ENCODE assay signal across 10 cellular contexts in the genomic region with DNA sequence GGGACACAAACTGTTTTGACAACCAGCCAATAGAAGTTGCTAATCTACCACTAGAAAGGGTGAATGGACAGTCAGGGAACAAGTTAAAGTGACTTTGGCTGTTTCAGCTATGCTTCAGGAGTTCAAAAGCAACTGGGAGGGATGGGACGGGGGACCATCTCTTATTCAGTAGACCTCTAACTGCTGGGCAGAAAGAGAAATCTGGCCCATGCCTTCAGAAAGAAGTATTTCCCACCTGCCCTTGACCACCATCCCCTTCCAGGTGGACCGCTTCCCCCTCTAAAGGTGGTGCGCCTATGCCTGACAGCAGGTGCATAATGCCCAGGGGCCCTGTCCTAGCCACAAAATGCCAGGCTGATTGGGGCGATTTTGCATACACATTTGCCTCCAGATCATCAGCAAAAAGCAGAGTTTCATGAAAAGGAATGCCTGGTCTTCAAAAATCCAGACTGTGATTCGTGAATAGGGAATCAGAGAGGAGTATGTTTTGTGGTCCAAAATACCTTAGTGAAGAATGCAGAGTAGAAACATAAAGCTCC. TPM values are rescaled to one million over a fixed set of nuclear protein-coding genes. Genes with fewer than 3 reads are reported as not detected.
DNase-seq lines count a peak whose midpoint lies in the region; TF ChIP-seq lines count a peak whose summit lies in the region.
"Had no signal": no experiment of that assay in that cellular context is flagged by ENCODE, and none has a peak within 500 bp of the region (broad histone marks: within the 10 kb centered on the region; RNA-seq: fewer than 3 reads in every experiment).

No MANE protein-coding gene starts in this region.

- no peaks in the 10 kb centered on the region for H3F3A ChIP-seq in Loucy (ENCODE audit: low read depth)

- peak overlapping the region; percentile 79 to 100 (median 92) for H3K27ac Mint-ChIP-seq in CD4-positive, alpha-beta memory T cell
- H3K27ac Mint-ChIP-seq in glutamatergic neuron (ENCODE audit: unreplicated experiment) = no peak overlapping the region

- no peaks in the 10 kb centered on the region for H3K9me3 Mint-ChIP-seq in CD4-positive, alpha-beta memory T cell
- no peaks in the 10 kb centered on the region for H3K9me3 Mint-ChIP-seq in glutamatergic neuron (ENCODE audit: unreplicated experiment)

- POLR2A ChIA-PET in CD4-positive, alpha-beta memory T cell (lab: Charles Lee; ENCODE audit: partially characterized antibody) = interaction anchor here (0.9 to 4.7 kb wide), 11 partner anchors 15 to 99 kb away, joined by 3 to 36 read pairs (median 4); no protein-coding TSS in a partner anchor

- no peak for DNase-seq in CD4-positive, alpha-beta memory T cell
- DNase-seq in pons (ENCODE audit: low spot score) (peak; percentile 36), hippocampal formation (lab: John Stamatoyannopoulos, UW) (no peak), HK-2 (ENCODE audit: unreplicated experiment) (no peak), glutamatergic neuron (no peak)
- DNase-seq in stimulated activated CD4-positive, alpha-beta T cell treated with anti-CD3 and anti-CD28 coated beads, Interleukin-4, amount 100 ng/mL, for 24 hours = no peak
- DNase-seq: dermis blood vessel endothelial cell, NCI-H187 treated with DMSO at 0.1 percent for 48 hours had no signal

- H3K27me3 Mint-ChIP-seq in CD4-positive, alpha-beta memory T cell = no peaks in the 10 kb centered on the region
- H3K27me3 Mint-ChIP-seq in glutamatergic neuron (ENCODE audit: unreplicated experiment) = peaks cover 6% of the 10 kb centered on the region

- H3K4me3 ChIP-seq in CD4-positive, alpha-beta memory T cell (ENCODE audit: low read length in 2 of 2) = peak overlapping the region; percentile 77 to 95
- H3K4me3 ChIP-seq in Loucy (ENCODE audit: low read length, poor library complexity, severe bottlenecking) (peak overlapping the region; percentile 96), duodenal mucosa (ENCODE audit: low read depth in 1 of 2, low read length in 2 of 2) (peak overlapping the region; percentile 24 to 45)

- H2AFZ ChIP-seq in Loucy (ENCODE audit: low read length) = no peak overlapping the region

- intact Hi-C loops in CD4-positive, alpha-beta memory T cell (cut with micrococcal nuclease) = no loop called here

- no peaks in the 10 kb centered on the region for H3K9me3 ChIP-seq in CD4-positive, alpha-beta memory T cell (ENCODE audit: control insufficient read depth in 1 of 2, low read length in 2 of 2)
- H3K9me3 ChIP-seq in Loucy (ENCODE audit: insufficient read depth, low read depth, low read length) (no peaks in the 10 kb centered on the region), duodenal mucosa (ENCODE audit: control insufficient read depth in 1 of 2, low read length in 2 of 2) (no peaks in the 10 kb centered on the region)

- peaks cover 69% of the 10 kb centered on the region for H4K20me1 ChIP-seq in Loucy (ENCODE audit: insufficient read depth, low read length, poor library complexity, severe bottlenecking)

- H3K9me2 ChIP-seq in Loucy (replicated peaks; ENCODE audit: low read depth, low read length) = no peaks in the 10 kb centered on the region

- H3K79me2 ChIP-seq in Loucy (ENCODE audit: insufficient read depth, low read length) = peaks cover 100% of the 10 kb centered on the region

- peak overlapping the region; percentile 90 to 99 (median 96) for H3K4me3 Mint-ChIP-seq in CD4-positive, alpha-beta memory T cell
- H3K4me3 Mint-ChIP-seq in glutamatergic neuron (ENCODE audit: unreplicated experiment) = no peak overlapping the region

- H3K4me1 ChIP-seq in CD4-positive, alpha-beta memory T cell (ENCODE audit: insufficient read depth, low read length) = peaks cover 54% of the 10 kb centered on the region
- peaks cover 66% of the 10 kb centered on the region for H3K4me1 ChIP-seq in Loucy (ENCODE audit: insufficient read depth, low read length, poor library complexity, severe bottlenecking)
- peaks cover 38 to 39% of the 10 kb centered on the region in 2 donors for H3K4me1 ChIP-seq in duodenal mucosa (ENCODE audit: control insufficient read depth in 1 of 2, insufficient read depth in 2 of 2, low read length in 2 of 2)

- CTCF ChIA-PET in CD4-positive, alpha-beta memory T cell (lab: Charles Lee; ENCODE audit: partially characterized antibody) = interaction anchor here (0.8 to 3.2 kb wide), 12 partner anchors 22 to 108 kb away, joined by 3 to 13 read pairs (median 4); no protein-coding TSS in a partner anchor

- H3K9ac ChIP-seq in Loucy (ENCODE audit: low read depth, low read length, poor library complexity, severe bottlenecking) (peak overlapping the region; percentile 99), duodenal mucosa (ENCODE audit: low read depth in 1 of 2, low read length in 2 of 2) (peak overlapping the region; percentile 0 to 43)

- peak overlapping the region; percentile 85 for H3K27ac ChIP-seq in CD4-positive, alpha-beta memory T cell (ENCODE audit: low read depth, low read length)
- peak overlapping the region; percentile 11 for H3K27ac ChIP-seq in duodenal mucosa (ENCODE audit: low read depth, low read length)

- no peaks in the 10 kb centered on the region for H3K27me3 ChIP-seq in CD4-positive, alpha-beta memory T cell (ENCODE audit: insufficient read depth, low read length)
- H3K27me3 ChIP-seq in Loucy (ENCODE audit: insufficient read depth, low read length, poor library complexity, severe bottlenecking) = no peaks in the 10 kb centered on the region
- no peaks in the 10 kb centered on the region for H3K27me3 ChIP-seq in duodenal mucosa (ENCODE audit: control insufficient read depth in 1 of 2, insufficient read depth in 2 of 2, low read length in 2 of 2)

- TF ChIP-seq CTCF in Loucy (conservative IDR thresholded peaks at IDR 0.05; ENCODE audit: low read length) (no peak), glutamatergic neuron (IDR thresholded peaks at IDR 0.05; ENCODE audit: partially characterized antibody, unreplicated experiment) (no peak)

- H3K4me1 Mint-ChIP-seq in CD4-positive, alpha-beta memory T cell = peaks cover 25 to 71% (median 43%) of the 10 kb centered on the region in 4 donors
- H3K4me1 Mint-ChIP-seq in glutamatergic neuron (ENCODE audit: low read depth, unreplicated experiment) = no peaks in the 10 kb centered on the region

- peaks cover 12% of the 10 kb centered on the region for H3K36me3 ChIP-seq in CD4-positive, alpha-beta memory T cell (ENCODE audit: insufficient read depth, low read length)
- H3K36me3 ChIP-seq in Loucy (ENCODE audit: insufficient read depth, low read length) (peaks cover 9% of the 10 kb centered on the region; the same call in 1 of the 2 replicates), duodenal mucosa (ENCODE audit: control insufficient read depth in 1 of 2, insufficient read depth in 2 of 2, low read length in 2 of 2) (peaks cover 3 to 21% of the 10 kb centered on the region in 2 donors)

- H3K4me2 ChIP-seq in Loucy (ENCODE audit: low read depth, low read length, poor library complexity, severe bottlenecking) = peak overlapping the region; percentile 96

- peaks cover 55 to 79% of the 10 kb centered on the region in 2 donors for H3K36me3 Mint-ChIP-seq in CD4-positive, alpha-beta memory T cell
- H3K36me3 Mint-ChIP-seq in glutamatergic neuron (ENCODE audit: unreplicated experiment) = no peaks in the 10 kb centered on the region

RNA-seq across cellular contexts. Expression of gene ITPKB, which starts 5.1 kb away (rescaled TPM):
- total RNA-seq in CD4-positive, alpha-beta memory T cell = 100 to 1,000 TPM; 156 to 159 TPM
- 10 to 100 TPM; 52.2 to 52.3 TPM for polyA plus RNA-seq in CD4-positive, alpha-beta memory T cell
- 0.34 TPM for total RNA-seq in glutamatergic neuron (ENCODE audit: unreplicated experiment)

Comparison
In these comparisons a context has a peak if more than half of its experiments do, and no peak if none do; other contexts are left out.
1. H3K4me3 ChIP-seq: peak in every context shown above with its lines; median percentile 96 in Loucy; 86 in CD4-positive, alpha-beta memory T cell; 34 in duodenal mucosa.
2. RNA of gene ITPKB, which starts 5.1 kb away (total RNA-seq): 156 to 159 TPM in CD4-positive, alpha-beta memory T cell; 0.34 TPM in glutamatergic neuron (single experiment); every median in the first group is over 100 times any median in the second.